7 cellular contexts compared by ENCODE assay signal in genomic region chr3:22372292-22372949, GRCh38.
DNase-seq lines count a peak whose midpoint lies in the region; ATAC-seq and TF ChIP-seq lines count a peak whose summit lies in the region.

No MANE protein-coding gene starts in this region.

- no peak for TF ChIP-seq CTCF in body of pancreas (IDR thresholded peaks at IDR 0.05)
- TF ChIP-seq CTCF in spleen (IDR thresholded peaks at IDR 0.05 in 8 of 11, conservative IDR thresholded peaks at IDR 0.05 in 3 of 11), result no peak

- no peak overlapping the region for H3K27ac ChIP-seq in body of pancreas
- no peak overlapping the region for H3K27ac ChIP-seq in spleen

- H3K36me3 ChIP-seq in body of pancreas (replicated peaks in 1 of 2; ENCODE audit: insufficient read depth in 1 of 2, low read depth in 2 of 2) (no peaks in the 10 kb centered on the region), spleen (no peaks in the 10 kb centered on the region)

- intact Hi-C loops in body of pancreas (cut with DNase I), result no loop called here
- intact Hi-C loops in spleen (cut with DNase I; ENCODE audit: low total_unique reads), result no loop called here

- TF ChIP-seq POLR2A in body of pancreas (IDR thresholded peaks at IDR 0.05), result no peak
- TF ChIP-seq POLR2A in spleen (IDR thresholded peaks at IDR 0.05), result no peak

- DNase-seq in body of pancreas, result peak in 2 of 4 donors; percentile 10 to 20
- peak; percentile 62 for DNase-seq in spleen
- no peak for DNase-seq in NCI-H2196 (lab: John Stamatoyannopoulos, UW; ENCODE audit: unreplicated experiment)
- no peak for DNase-seq in A172 (ENCODE audit: low spot score)
- DNase-seq in NOMO-1 treated with dmso at 0.1 percent for 144 hours (lab: John Stamatoyannopoulos, UW; ENCODE audit: unreplicated experiment), result no peak

- peaks cover 10% of the 10 kb centered on the region for H3K4me1 ChIP-seq in body of pancreas
- H3K4me1 ChIP-seq in spleen, result peaks cover 0 to 11% (median 3%) of the 10 kb centered on the region in 6 donors

- H3K4me3 ChIP-seq in body of pancreas (no peak overlapping the region), iPS-18c (ENCODE audit: insufficient read depth, low read depth, low read length) (peak overlapping the region; percentile 61), spleen (peak overlapping the region in 4 of 8 donors; percentile 2 to 26 (median 12))

- H3K9me3 ChIP-seq in body of pancreas, result no peaks in the 10 kb centered on the region
- H3K9me3 ChIP-seq in iPS-18c (ENCODE audit: control insufficient read depth, insufficient read depth, low read length), result peaks cover 3% of the 10 kb centered on the region
- H3K9me3 ChIP-seq in spleen, result no peaks in the 10 kb centered on the region

- H3K27me3 ChIP-seq in body of pancreas (no peaks in the 10 kb centered on the region), spleen (replicated peaks in 1 of 7) (peaks cover 0 to 32% (median 14%) of the 10 kb centered on the region in 7 donors)

- ATAC-seq in HG03520 (IDR thresholded peaks at IDR 0.05; ENCODE audit: unreplicated experiment) (peak; percentile 50), body of pancreas (peak; percentile 45)

- 1 to 4% methylated on average over 32 to 70 of the region's 70 CpGs for WGBS in body of pancreas, 2 donors
- 1 to 10% (median 3%) methylated on average over 36 to 70 of the region's 70 CpGs for WGBS in spleen, 5 donors
